19 cellular contexts compared by ENCODE assay signal in the genomic region with DNA sequence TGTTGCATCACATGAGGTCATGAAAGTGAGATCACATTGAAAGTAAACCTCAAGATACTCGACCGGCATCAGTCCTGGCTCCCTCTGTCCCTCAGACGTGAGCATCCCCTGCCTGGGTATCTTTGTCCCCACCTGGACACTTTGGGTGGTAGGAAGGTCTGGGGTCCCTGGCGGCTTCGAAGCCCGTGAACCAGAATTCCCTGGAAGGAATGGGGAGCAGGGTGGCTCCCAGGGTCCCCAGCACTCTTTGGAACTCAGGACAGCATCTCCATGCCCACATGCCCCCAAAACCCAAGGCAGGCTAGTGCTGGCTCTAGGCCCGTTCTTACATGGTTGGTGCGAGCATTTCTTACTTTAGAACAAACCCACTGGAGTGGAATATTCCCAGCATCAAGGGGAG. TPM values are rescaled to one million over a fixed set of nuclear protein-coding genes. Genes with fewer than 3 reads are reported as not detected.
DNase-seq lines count a peak whose midpoint lies in the region; ATAC-seq lines count a peak whose summit lies in the region.
"Had no signal": no experiment of that assay in that cellular context is flagged by ENCODE, and none has a peak within 500 bp of the region (broad histone marks: within the 10 kb centered on the region; RNA-seq: fewer than 3 reads in every experiment).

No MANE protein-coding gene starts in this region.

- peak; percentile 35 for DNase-seq in Right ventricle myocardium inferior (ENCODE audit: missing footprints)
- DNase-seq in left ventricle myocardium superior, result no peak
- peak; percentile 3 for DNase-seq in left cardiac atrium
- DNase-seq in posterior vena cava (ENCODE audit: low spot score), result peak; percentile 54
- peak; percentile 32 to 59 for DNase-seq in aorta
- DNase-seq: C1 segment of cervical spinal cord, DND-41, KBM-7, MV-4-11, NCI-H1417, NCI-H2029, NCI-H2171, NCI-H446 treated with DMSO at 0.1 percent for 48 hours, RPMI8226 had no signal

- 87 to 93% methylated on average over 8 of the region's 8 CpGs for WGBS in aorta, 2 donors

- no peak overlapping the region for H3K27ac ChIP-seq in aorta (ENCODE audit: low read depth in 1 of 2, low read length in 2 of 2)

- H3K27me3 ChIP-seq in aorta (ENCODE audit: control insufficient read depth in 1 of 2, insufficient read depth in 2 of 2, low read length in 1 of 2), result no peaks in the 10 kb centered on the region

- H3K36me3 ChIP-seq in aorta (ENCODE audit: control insufficient read depth in 1 of 2, insufficient read depth in 2 of 2, low read length in 1 of 2), result no peaks in the 10 kb centered on the region

- H3K9me3 ChIP-seq in aorta (ENCODE audit: control insufficient read depth, low read length), result no peaks in the 10 kb centered on the region

- intact Hi-C loops in Right ventricle myocardium inferior (cut with DNase I), result loop anchor here (5.0 kb wide), 1 partner anchor 44 kb away; a partner anchor contains a TSS
- intact Hi-C loops in left ventricle myocardium superior (cut with micrococcal nuclease), result no loop called here
- intact Hi-C loops in left cardiac atrium (cut with DNase I), result no loop called here
- intact Hi-C loops in posterior vena cava (cut with DNase I), result no loop called here
- intact Hi-C loops in aorta (cut with DNase I), result no loop called here

- no peak for ATAC-seq in Right ventricle myocardium inferior
- no peak for ATAC-seq in left ventricle myocardium superior
- no peak for ATAC-seq in left cardiac atrium
- no peak for ATAC-seq in aorta (ENCODE audit: low FRiP score)
- ATAC-seq in GM18873 (IDR thresholded peaks at IDR 0.05; ENCODE audit: low FRiP score, unreplicated experiment), result no peak
- no peak for ATAC-seq in HG03520 (IDR thresholded peaks at IDR 0.05; ENCODE audit: unreplicated experiment)
- no peak for ATAC-seq in GM21529 (IDR thresholded peaks at IDR 0.05; ENCODE audit: unreplicated experiment)
- ATAC-seq: GM23338, HCT116 had no signal

- H3K4me3 ChIP-seq in aorta (ENCODE audit: low read length in 2 of 2), result no peak overlapping the region
- H3K4me3 ChIP-seq: GM23338 had no signal

- no peaks in the 10 kb centered on the region for H3K4me1 ChIP-seq in aorta (ENCODE audit: control insufficient read depth in 1 of 2, insufficient read depth in 2 of 2, low read length in 2 of 2)

RNA-seq across cellular contexts. Expression of a gene that starts 7.5 kb away (rescaled TPM):
- total RNA-seq in Right ventricle myocardium inferior (3.1 TPM), left ventricle myocardium superior (2.1 TPM), left cardiac atrium (1 to 10 TPM; 5.8 to 6.5 TPM), posterior vena cava (under 1 TPM; 0.83 to 0.95 TPM), aorta (1 to 10 TPM; 1.9 to 3.9 TPM)
- polyA plus RNA-seq in aorta, result 1 to 10 TPM; 1.4 to 6.1 TPM

RNA-seq across cellular contexts. Expression of a gene that starts 26.4 kb away (rescaled TPM):
- 20.3 TPM for total RNA-seq in Right ventricle myocardium inferior
- total RNA-seq in left ventricle myocardium superior, result 25.3 TPM
- total RNA-seq in left cardiac atrium, result 10 to 100 TPM; 15.0 TPM
- total RNA-seq in posterior vena cava, result 1 to 10 TPM; 4.9 to 7.4 TPM
- 10 to 100 TPM in 1 of 2 donors, 1 to 10 TPM in 1; 4.8 to 14.4 TPM for total RNA-seq in aorta
- 10 to 100 TPM; 16.7 TPM for polyA plus RNA-seq in aorta

RNA-seq across cellular contexts. Expression of a gene that starts 44.5 kb away (rescaled TPM):
- total RNA-seq in Right ventricle myocardium inferior, result 52.5 TPM
- total RNA-seq in left ventricle myocardium superior, result 48.5 TPM
- total RNA-seq in left cardiac atrium, result 10 to 100 TPM; 46.6 to 54.8 TPM
- 10 to 100 TPM; 42.6 to 45.8 TPM for total RNA-seq in posterior vena cava
- 10 to 100 TPM; 48.3 to 53.5 TPM for total RNA-seq in aorta
- polyA plus RNA-seq in aorta, result 10 to 100 TPM; 24.2 to 31.7 TPM

RNA-seq across cellular contexts. Expression of a gene that starts 58.6 kb away (rescaled TPM):
- total RNA-seq in Right ventricle myocardium inferior (28.0 TPM), left ventricle myocardium superior (32.3 TPM), left cardiac atrium (10 to 100 TPM in 1 of 2 donors, 1 to 10 TPM in 1; 5.6 to 10.0 TPM), posterior vena cava (1 to 10 TPM; 2.8 to 5.8 TPM), aorta (1 to 10 TPM; 1.3 to 3.0 TPM)
- polyA plus RNA-seq in aorta, result 1 to 10 TPM; 3.5 to 5.1 TPM
